ENCODE assay signal across 20 cellular contexts in genomic region chr19:30131246-30131645, GRCh38.
DNase-seq lines count a peak whose midpoint lies in the region; ATAC-seq lines count a peak whose summit lies in the region.
"Had no signal": no experiment of that assay in that cellular context is flagged by ENCODE, and none has a peak within 500 bp of the region (broad histone marks: within the 10 kb centered on the region; RNA-seq: fewer than 3 reads in every experiment).

No MANE protein-coding gene starts in this region.

- no peak overlapping the region for H3K23ac ChIP-seq in trophoblast cell (ENCODE audit: low read length)

- DNase-seq in Daoy (ENCODE audit: low read depth) (peak; percentile 39), M059J (ENCODE audit: low read depth) (peak; percentile 3), trophoblast cell (peak; percentile 80 to 85), NCI-H748 treated with DMSO at 0.1 percent for 48 hours (lab: John Stamatoyannopoulos, UW) (no peak), dermis blood vessel endothelial cell (no peak)
- DNase-seq: 8988T; ACHN; AML-193; BE2C; Calu3; CD4-positive, alpha-beta memory T cell; COR-L47; DMS53; DMS79 treated with DMSO at 0.1 percent for 48 hours had no signal

- H2BK5ac ChIP-seq in trophoblast cell (ENCODE audit: low read depth, low read length, poor library complexity): no peak overlapping the region

- H4K91ac ChIP-seq in trophoblast cell (ENCODE audit: low read depth, low read length): no peak overlapping the region

- no peak overlapping the region for H3K9ac ChIP-seq in trophoblast cell (ENCODE audit: low read length)
- H3K9ac ChIP-seq: BLaER1 treated with 17β-estradiol and CSF1 and Interleukin-3, amounts not matched to agents 10 nM and 100 nM had no signal

- H3K14ac ChIP-seq in trophoblast cell (ENCODE audit: low read length): no peak overlapping the region

- no peak overlapping the region for H2AFZ ChIP-seq in trophoblast cell (ENCODE audit: insufficient read depth, low read length, poor library complexity)

- no peak overlapping the region for H3K4me3 ChIP-seq in trophoblast cell (ENCODE audit: low read depth, low read length)
- H3K4me3 ChIP-seq: A549; BLaER1 treated with 17β-estradiol and CSF1 and Interleukin-3, amounts not matched to agents 10 nM and 100 nM; GM12878; GM23338; HAP-1 had no signal

- no peak for ATAC-seq in HG03342 (IDR thresholded peaks at IDR 0.05; ENCODE audit: unreplicated experiment)
- ATAC-seq: A549, GM12878, GM23338 had no signal

- H3K4me2 ChIP-seq in trophoblast cell (ENCODE audit: low read length): no peak overlapping the region
- H3K4me2 ChIP-seq: A549; BLaER1 treated with 17β-estradiol and CSF1 and Interleukin-3, amounts not matched to agents 10 nM and 100 nM; GM23338 had no signal

- H3K79me1 ChIP-seq in trophoblast cell (ENCODE audit: low read length): no peaks in the 10 kb centered on the region

- WGBS in trophoblast cell (ENCODE audit: extremely low coverage, insufficient coverage, insufficient read length): no CpG with 5 or more reads among the region's 5 CpGs

- H3K9me3 ChIP-seq in trophoblast cell (ENCODE audit: insufficient read depth, low read depth, low read length): no peaks in the 10 kb centered on the region
- H3K9me3 ChIP-seq: A549; BE2C; BLaER1 treated with 17β-estradiol and CSF1 and Interleukin-3, amounts not matched to agents 10 nM and 100 nM; HAP-1 had no signal

- H2BK12ac ChIP-seq in trophoblast cell (ENCODE audit: low read length): no peak overlapping the region

- no peak overlapping the region for H3K27ac ChIP-seq in trophoblast cell (ENCODE audit: low read depth, low read length)
- H3K27ac ChIP-seq: A549; BLaER1 treated with 17β-estradiol and CSF1 and Interleukin-3, amounts not matched to agents 10 nM and 100 nM had no signal

- H4K8ac ChIP-seq in trophoblast cell (ENCODE audit: low read depth, low read length): no peak overlapping the region

- H3K4ac ChIP-seq in trophoblast cell (ENCODE audit: low read depth, low read length): no peak overlapping the region

- H3K79me2 ChIP-seq in trophoblast cell (ENCODE audit: control insufficient read depth, insufficient read depth, low read length, poor library complexity): no peaks in the 10 kb centered on the region

- H3K4me1 ChIP-seq in trophoblast cell (ENCODE audit: control insufficient read depth in 1 of 2, insufficient read depth in 2 of 2, low read length in 2 of 2): peaks cover 0 to 2% of the 10 kb centered on the region in 2 experiments
- H3K4me1 ChIP-seq: A549, HAP-1 had no signal

- no peaks in the 10 kb centered on the region for H3K36me3 ChIP-seq in trophoblast cell (ENCODE audit: control insufficient read depth in 1 of 2, insufficient read depth in 2 of 2, low read length in 2 of 2)
- H3K36me3 ChIP-seq: BE2C; BLaER1 treated with 17β-estradiol and CSF1 and Interleukin-3, amounts not matched to agents 10 nM and 100 nM; HAP-1 had no signal

- H2BK120ac ChIP-seq in trophoblast cell (ENCODE audit: insufficient read depth, low read length, poor library complexity): no peak overlapping the region

- H3K18ac ChIP-seq in trophoblast cell (ENCODE audit: low read length): no peak overlapping the region

- H3K27me3 ChIP-seq in trophoblast cell (ENCODE audit: insufficient read depth, low read length): no peaks in the 10 kb centered on the region
- H3K27me3 ChIP-seq: BE2C; BLaER1 treated with 17β-estradiol and CSF1 and Interleukin-3, amounts not matched to agents 10 nM and 100 nM had no signal

- H4K12ac ChIP-seq in trophoblast cell (ENCODE audit: low read depth, low read length): no peak overlapping the region

- no peak overlapping the region for H2AK5ac ChIP-seq in trophoblast cell (ENCODE audit: low read length)

Comparison
In these comparisons a context has a peak if more than half of its experiments do, and no peak if none do; other contexts are left out.
1. DNase-seq: peak in Daoy (single experiment), M059J (single experiment) and trophoblast cell (2 of 2); none in NCI-H748 treated with DMSO at 0.1 percent for 48 hours (single experiment) and dermis blood vessel endothelial cell (single experiment).